Comparison of ENCODE assay signal across 13 cellular contexts in the genomic region with DNA sequence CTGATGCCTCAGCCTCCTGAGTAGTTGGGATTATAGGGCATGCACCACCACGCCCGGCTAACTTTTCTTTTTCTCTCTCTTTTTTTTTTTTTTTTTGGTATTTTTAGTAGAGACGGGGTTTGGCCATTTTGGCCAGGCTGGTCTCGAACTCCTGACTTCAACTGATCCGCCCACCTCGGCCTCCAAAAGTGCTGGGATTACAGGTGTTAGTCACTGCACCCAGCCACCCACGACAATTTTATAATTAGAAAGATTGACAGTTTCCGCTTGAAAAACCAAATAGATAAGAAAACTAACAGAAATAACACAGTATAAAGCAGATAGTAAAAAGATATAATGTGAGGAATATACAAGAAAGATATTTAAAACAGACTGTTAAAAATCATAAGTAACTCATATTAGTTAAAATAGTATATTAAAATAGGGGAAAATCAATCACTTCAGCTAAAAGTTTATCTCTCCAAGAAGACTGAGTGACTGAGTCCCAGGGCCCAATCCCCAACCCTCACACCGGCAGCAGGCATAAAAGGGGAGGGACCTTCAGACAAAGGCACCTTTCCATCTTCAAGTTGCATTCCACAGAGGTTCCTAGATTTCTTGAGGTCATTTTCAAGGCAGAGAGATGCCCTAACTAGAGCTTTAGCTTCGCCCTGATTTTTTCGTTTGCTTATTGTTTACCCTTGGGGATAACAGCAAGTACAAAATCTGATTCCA. TPM values are rescaled to one million over a fixed set of nuclear protein-coding genes. Genes with fewer than 3 reads are reported as not detected.
DNase-seq lines count a peak whose midpoint lies in the region; ATAC-seq and TF ChIP-seq lines count a peak whose summit lies in the region.
"Had no signal": no experiment of that assay in that cellular context is flagged by ENCODE, and none has a peak within 500 bp of the region (broad histone marks: within the 10 kb centered on the region; RNA-seq: fewer than 3 reads in every experiment).

No MANE protein-coding gene starts in this region.

- no TSS peak for BruUV-seq in OCI-LY7 (replicated peaks; lab: Mats Ljungman, UMichigan)

- H3K36me3 ChIP-seq in right atrium auricular region (peaks cover 2% of the 10 kb centered on the region), OCI-LY7 (ENCODE audit: insufficient read depth, low read length) (peaks cover 9% of the 10 kb centered on the region), esophagus (ENCODE audit: control insufficient read depth in 2 of 2, insufficient read depth in 2 of 2, low read length in 1 of 2) (no peaks in the 10 kb centered on the region), transverse colon (peaks cover 0 to 4% (median 0%) of the 10 kb centered on the region in 4 donors)

- H3K4me1 ChIP-seq in right atrium auricular region (peaks cover 0 to 34% of the 10 kb centered on the region in 2 donors), OCI-LY7 (ENCODE audit: insufficient read depth, low read length, poor library complexity, severe bottlenecking) (peaks cover 63% of the 10 kb centered on the region), esophagus (ENCODE audit: control insufficient read depth in 2 of 2, insufficient read depth in 2 of 2, low read length in 1 of 2) (no peaks in the 10 kb centered on the region), transverse colon (peaks cover 7 to 27% (median 17%) of the 10 kb centered on the region in 4 donors)

- CTCF ChIA-PET in OCI-LY7 (lab: Charles Lee; ENCODE audit: unreplicated experiment): no interaction called here

- no peaks in the 10 kb centered on the region for H3K9me3 ChIP-seq in right atrium auricular region
- no peaks in the 10 kb centered on the region for H3K9me3 ChIP-seq in OCI-LY7 (ENCODE audit: low read length)
- H3K9me3 ChIP-seq in esophagus (ENCODE audit: control insufficient read depth in 2 of 2, insufficient read depth in 1 of 2, low read depth in 1 of 2, low read length in 1 of 2): no peaks in the 10 kb centered on the region
- no peaks in the 10 kb centered on the region for H3K9me3 ChIP-seq in transverse colon

- H3K27ac ChIP-seq in right atrium auricular region: peak overlapping the region; percentile 97 to 98
- H3K27ac ChIP-seq in OCI-LY7 (ENCODE audit: low read depth, low read length, poor library complexity, severe bottlenecking): peak overlapping the region; percentile 91
- peak overlapping the region; percentile 14 to 58 for H3K27ac ChIP-seq in esophagus (ENCODE audit: low read depth in 2 of 2, low read length in 1 of 2)
- H3K27ac ChIP-seq in transverse colon: peak overlapping the region in 3 of 4 donors; percentile 99 to 100 (median 100)

- no peak for ATAC-seq in Right ventricle myocardium inferior
- ATAC-seq: activated CD4-positive, CD25-positive, alpha-beta regulatory T cell treated with anti-CD3 and anti-CD28 coated beads, Interleukin-2, amount 50 U/mL, for 24 hours had no signal

- no peak for TF ChIP-seq CTCF in right atrium auricular region (IDR thresholded peaks at IDR 0.05)
- no peak for TF ChIP-seq CTCF in OCI-LY7 (conservative IDR thresholded peaks at IDR 0.05; ENCODE audit: low read length)
- TF ChIP-seq CTCF in transverse colon (IDR thresholded peaks at IDR 0.05): no peak

- in situ Hi-C loops in transverse colon (cut with MboI; ENCODE audit: low pct_ligation_motif_present in 1 of 4, low pct_unique_long_range_greater_than_20kb in 1 of 4, low sequenced_read_pairs in 3 of 4): no loop called here

- POLR2A ChIA-PET in OCI-LY7 (lab: Charles Lee): interaction anchor here (1.0 to 1.3 kb wide), 2 partner anchors 48 to 57 kb away, joined by 3 to 6 read pairs; no protein-coding TSS in a partner anchor

- TF ChIP-seq EP300 in transverse colon (IDR thresholded peaks at IDR 0.05; ENCODE audit: low read depth): no peak

- peaks cover 31% of the 10 kb centered on the region for H3K79me2 ChIP-seq in OCI-LY7 (ENCODE audit: insufficient read depth, low read depth, low read length)

- TF ChIP-seq POLR2A in transverse colon (IDR thresholded peaks at IDR 0.05): no peak

- intact Hi-C loops in Right ventricle myocardium inferior (cut with DNase I): loop anchor here (2.0 kb wide), 1 partner anchor 57 kb away; no protein-coding TSS in a partner anchor
- intact Hi-C loops in OCI-LY7 (cut with micrococcal nuclease; ENCODE audit: unreplicated experiment): loop anchor here (2.0 to 5.0 kb wide), 3 partner anchors 179 to 299 kb away; a partner anchor contains a TSS
- intact Hi-C loops in transverse colon (cut with DNase I; ENCODE audit: low total_unique reads): no loop called here

- H3K4me2 ChIP-seq in OCI-LY7 (ENCODE audit: low read length): peak overlapping the region; percentile 80

- peak overlapping the region; percentile 66; the same call in 1 of the 2 replicates for H2AFZ ChIP-seq in OCI-LY7 (ENCODE audit: low read length)

- H3K27me3 ChIP-seq in right atrium auricular region (no peaks in the 10 kb centered on the region), esophagus (ENCODE audit: control insufficient read depth in 1 of 2, insufficient read depth in 2 of 2, low read length in 2 of 2) (no peaks in the 10 kb centered on the region), transverse colon (no peaks in the 10 kb centered on the region)

- whole genome bisulfite sequencing in esophagus, 2 donors: 73 to 75% methylated on average over 11 of the region's 11 CpGs
- WGBS in transverse colon (ENCODE audit: low coverage in 1 of 2), 2 donors: 90% methylated on average over 3 to 11 of the region's 11 CpGs

- DNase-seq in right atrium auricular region (ENCODE audit: low spot score): no peak
- no peak for DNase-seq in Right ventricle myocardium inferior (ENCODE audit: missing footprints)
- peak; percentile 57 for DNase-seq in OCI-LY7 (ENCODE audit: low spot score)
- no peak for DNase-seq in transverse colon
- DNase-seq in stimulated activated CD4-positive, alpha-beta T cell treated with anti-CD3 and anti-CD28 coated beads, Interleukin-4, amount 100 ng/mL, for 1 hour: no peak
- no peak for DNase-seq in stimulated activated naive CD4-positive, alpha-beta T cell (lab: John Stamatoyannopoulos, UW)
- DNase-seq in NCI-H1417 treated with DMSO at 0.1 percent for 48 hours (lab: John Stamatoyannopoulos, UW): no peak
- DNase-seq: NCI-H748 treated with DMSO at 0.1 percent for 48 hours; stimulated activated naive CD4-positive, alpha-beta T cell treated with Interleukin-2 at 50 U/mL for 16 hours had no signal

- H3K9me2 ChIP-seq in OCI-LY7 (ENCODE audit: insufficient read depth, low read length): no peaks in the 10 kb centered on the region

- peaks cover 8% of the 10 kb centered on the region for H4K20me1 ChIP-seq in OCI-LY7 (ENCODE audit: insufficient read depth, low read length)

- no peak overlapping the region for H3K4me3 ChIP-seq in right atrium auricular region
- peak overlapping the region; percentile 95 for H3K4me3 ChIP-seq in OCI-LY7 (ENCODE audit: low read depth, low read length, poor library complexity, severe bottlenecking)
- H3K4me3 ChIP-seq in esophagus (ENCODE audit: low read depth in 1 of 2, low read length in 2 of 2): peak overlapping the region in 1 of 2 donors; percentile 83
- no peak overlapping the region for H3K4me3 ChIP-seq in transverse colon

RNA-seq across cellular contexts. Expression of a gene that starts 1.4 kb away (rescaled TPM):
- total RNA-seq in right atrium auricular region: 1 to 10 TPM; 5.2 to 6.7 TPM
- 5.7 TPM for total RNA-seq in Right ventricle myocardium inferior
- total RNA-seq in OCI-LY7 (2014; rRNA removed; shearing (Covaris generic)): 7.3 and 8.6 TPM in 2 replicates
- total RNA-seq in OCI-LY7 (2022): 13.6 and 13.7 TPM in 2 replicates
- 1 to 10 TPM; 4.1 to 4.5 TPM for polyA plus RNA-seq in esophagus
- total RNA-seq in transverse colon: 10 to 100 TPM in 1 of 4 donors, 1 to 10 TPM in 3; 6.4 to 14.2 (median 8.8) TPM

RNA-seq across cellular contexts. Expression of a gene that starts 2.2 kb away (rescaled TPM):
- total RNA-seq in right atrium auricular region: 10 to 100 TPM in 1 of 2 donors, 1 to 10 TPM in 1; 9.0 to 58.8 TPM
- total RNA-seq in Right ventricle myocardium inferior: 144 TPM
- 0.13 and 0.92 TPM in 2 replicates for total RNA-seq in OCI-LY7 (2014; rRNA removed; shearing (Covaris generic))
- total RNA-seq in OCI-LY7 (2022): 0.28 and 0.32 TPM in 2 replicates
- polyA plus RNA-seq in esophagus: under 1 TPM; 0.01 to 0.12 TPM
- not detected for total RNA-seq in transverse colon
- total RNA-seq: mesenteric fat pad, SK-MEL-5 had no signal

Comparison
In these comparisons a context has a peak if more than half of its experiments do, and no peak if none do; other contexts are left out.
1. H3K27ac ChIP-seq: peak in every context shown above with its lines; median percentile 100 in transverse colon; 98 in right atrium auricular region; 91 in OCI-LY7; 36 in esophagus.
2. RNA of a gene that starts 2.2 kb away (total RNA-seq): 144 TPM in Right ventricle myocardium inferior (single experiment) and 9.0 to 58.8 TPM in right atrium auricular region; 0.13 to 0.92 TPM in OCI-LY7 and not detected in transverse colon; every median in the first group is over 4 times any median in the second.